In the genomic region with DNA sequence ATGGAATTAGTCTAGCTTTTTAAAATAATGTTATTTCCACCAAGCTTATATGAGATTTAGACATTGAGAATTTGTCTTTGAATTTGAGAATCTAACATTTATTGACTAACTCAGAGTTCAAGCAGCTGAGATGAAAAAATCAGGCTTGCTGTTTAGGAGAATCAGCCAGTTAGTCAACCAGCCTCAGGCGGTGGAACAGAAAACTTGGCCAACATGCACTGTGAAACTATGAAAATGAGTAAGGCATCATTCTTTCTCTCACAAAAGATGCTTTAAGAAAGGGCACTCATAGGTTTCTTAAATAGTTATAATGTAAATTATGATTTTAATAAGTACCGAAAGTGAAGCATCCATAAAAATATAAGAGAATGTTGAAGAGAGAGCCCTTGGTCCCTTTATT, we compare ENCODE assay signal across 10 cellular contexts.
DNase-seq lines count a peak whose midpoint lies in the region; ATAC-seq, FAIRE-seq and TF ChIP-seq lines count a peak whose summit lies in the region.
"Had no signal": no experiment of that assay in that cellular context is flagged by ENCODE, and none has a peak within 500 bp of the region (broad histone marks: within the 10 kb centered on the region; RNA-seq: fewer than 3 reads in every experiment).

No MANE protein-coding gene starts in this region.

- WGBS in GM12878 (ENCODE audit: insufficient coverage, insufficient replicate concordance, low lambda C conversion rate, missing lambda C conversion rate) = 5% methylated on average over 2 of the region's 2 CpGs
- WGBS in suprapubic skin = 73% methylated on average over 2 of the region's 2 CpGs

- SMC1A ChIA-PET in GM12878 (lab: Charles Lee; ENCODE audit: uncharacterized antibody, unreplicated experiment) = interaction anchor here (0.7 to 3.2 kb wide), 17 partner anchors 8 to 116 kb away, joined by 3 to 23 read pairs (median 4); a partner anchor contains a TSS

- H3K27me3 ChIP-seq in GM12878 (replicated peaks in 1 of 2; ENCODE audit: control insufficient read depth in 2 of 2, insufficient read depth in 2 of 2, low read length in 1 of 2) (no peaks in the 10 kb centered on the region), suprapubic skin (no peaks in the 10 kb centered on the region)

- H3K27ac ChIP-seq in GM12878 (ENCODE audit: control insufficient read depth, insufficient read depth) = peak overlapping the region; percentile 77; the same call in 1 of the 2 replicates
- no peak overlapping the region for H3K27ac ChIP-seq in suprapubic skin

- intact Hi-C loops in GM12878 (cut with micrococcal nuclease; ENCODE audit: unreplicated experiment) (loop anchor here (5.0 kb wide), 1 partner anchor 83 kb away; a partner anchor contains a TSS), cardiac septum (cut with DNase I) (no loop called here)

- H3K9me3 ChIP-seq in GM12878 (replicated peaks; ENCODE audit: control insufficient read depth, insufficient read depth, low read length) (no peaks in the 10 kb centered on the region; the same call in 2 of the 3 replicates), suprapubic skin (no peaks in the 10 kb centered on the region)

- peaks cover 4 to 39% of the 10 kb centered on the region in 2 experiments for H3K36me3 ChIP-seq in GM12878 (ENCODE audit: control insufficient read depth in 2 of 2, insufficient read depth in 2 of 2, low read length in 1 of 2)
- peaks cover 72% of the 10 kb centered on the region for H3K36me3 ChIP-seq in suprapubic skin

- TF ChIP-seq CTCF in GM12878 (IDR thresholded peaks at IDR 0.05 in 2 of 3, conservative IDR thresholded peaks at IDR 0.05 in 1 of 3; ENCODE audit: control insufficient read depth in 2 of 3, extremely low read depth in 1 of 3, insufficient read depth in 1 of 3, low read depth in 3 of 3, low read length in 3 of 3) (no peak), suprapubic skin (IDR thresholded peaks at IDR 0.05) (no peak)

- TF ChIP-seq EP300 in GM12878 (IDR thresholded peaks at IDR 0.05; ENCODE audit: borderline replicate concordance in 1 of 2, control insufficient read depth in 1 of 2, low read depth in 2 of 2, low read length in 2 of 2) (no peak), suprapubic skin (IDR thresholded peaks at IDR 0.05) (no peak)

- no peak for TF ChIP-seq RAD21 in GM12878 (IDR thresholded peaks at IDR 0.05; ENCODE audit: insufficient read depth, low read depth, low read length)

- no peak overlapping the region for H2AFZ ChIP-seq in GM12878 (ENCODE audit: control insufficient read depth, low read depth, low read length)

- no peak overlapping the region for H3K4me2 ChIP-seq in GM12878 (ENCODE audit: control insufficient read depth, insufficient read depth)

- CTCF ChIA-PET in GM12878 (lab: Yijun Ruan, JAX) = interaction anchor here (0.7 to 1.7 kb wide), 8 partner anchors 11 to 506 kb away, joined by 3 to 5 read pairs (median 4); no protein-coding TSS in a partner anchor
- CTCF ChIA-PET in HEK293T (lab: Yijun Ruan, JAX) = no interaction called here

- H3K4me1 ChIP-seq in GM12878 (ENCODE audit: control insufficient read depth, insufficient read depth, low read length) (peaks cover 26% of the 10 kb centered on the region), suprapubic skin (no peaks in the 10 kb centered on the region)

- no peaks in the 10 kb centered on the region; the same call in 1 of the 2 replicates for H3K79me2 ChIP-seq in GM12878 (ENCODE audit: control insufficient read depth, insufficient read depth, low read length)

- peak; percentile 41 for ATAC-seq in GM18502 (IDR thresholded peaks at IDR 0.05; ENCODE audit: poor library complexity, unreplicated experiment)
- peak; percentile 44 for ATAC-seq in GM19452 (IDR thresholded peaks at IDR 0.05; ENCODE audit: unreplicated experiment)
- ATAC-seq in HG03439 (IDR thresholded peaks at IDR 0.05; ENCODE audit: unreplicated experiment) = peak; percentile 46
- peak; percentile 60 for ATAC-seq in GM12878

- H3K4me3 ChIP-seq in GM12878 = no peak overlapping the region
- no peak overlapping the region for H3K4me3 ChIP-seq in suprapubic skin

- no TSS peak for BruUV-seq in GM12878 (replicated peaks; lab: Mats Ljungman, UMichigan)

- H3K9ac ChIP-seq in GM12878 (ENCODE audit: control insufficient read depth, insufficient read depth, low read length) = no peak overlapping the region

- POLR2A ChIA-PET in GM12878 (lab: Charles Lee) (interaction anchor here (0.7 to 2.4 kb wide), 5 partner anchors 11 to 49 kb away, joined by 3 to 10 read pairs (median 4); no protein-coding TSS in a partner anchor), HEK293T (lab: Yijun Ruan, JAX) (no interaction called here)

- no peak for FAIRE-seq in GM12878 (lab: Jason Lieb, UNC)

- in situ Hi-C loops in GM12878 (cut with MboI) = no loop called here

- no peaks in the 10 kb centered on the region for H4K20me1 ChIP-seq in GM12878 (ENCODE audit: control insufficient read depth, insufficient read depth)

- DNase-seq in GM12878 (ENCODE audit: low read depth, low spot score) = no peak
- no peak for DNase-seq in HEK293T (ENCODE audit: extremely low spot score)
- DNase-seq in cardiac septum (ENCODE audit: low spot score) = no peak
- DNase-seq in suprapubic skin (ENCODE audit: low spot score in 2 of 2) = no peak
- no peak for DNase-seq in DMS 273 treated with DMSO at 0.1 percent for 48 hours (lab: John Stamatoyannopoulos, UW)
- DNase-seq: central memory CD4-positive, alpha-beta T cell; NCI-H2081 treated with DMSO at 0.1 percent for 48 hours had no signal

- RAD21 ChIA-PET in GM12878 (lab: Charles Lee; ENCODE audit: unreplicated experiment) = interaction anchor here (1.0 to 4.8 kb wide), 4 partner anchors 39 to 155 kb away, joined by 3 to 20 read pairs (median 12); a partner anchor contains a TSS

- TF ChIP-seq POLR2A in GM12878 (IDR thresholded peaks at IDR 0.05; ENCODE audit: low read depth, low read length) (no peak), suprapubic skin (IDR thresholded peaks at IDR 0.05) (no peak)

TF ChIP-seq in GM12878, 131 proteins besides CTCF, POLR2A, EP300 and RAD21 (continues in another document):
- no peak for TF ChIP-seq PAX8 (IDR thresholded peaks at IDR 0.05)
- peak; percentile 62 for TF ChIP-seq IRF4 (IDR thresholded peaks at IDR 0.05; ENCODE audit: low read depth, low read length)
- TF ChIP-seq, protein P1, sequence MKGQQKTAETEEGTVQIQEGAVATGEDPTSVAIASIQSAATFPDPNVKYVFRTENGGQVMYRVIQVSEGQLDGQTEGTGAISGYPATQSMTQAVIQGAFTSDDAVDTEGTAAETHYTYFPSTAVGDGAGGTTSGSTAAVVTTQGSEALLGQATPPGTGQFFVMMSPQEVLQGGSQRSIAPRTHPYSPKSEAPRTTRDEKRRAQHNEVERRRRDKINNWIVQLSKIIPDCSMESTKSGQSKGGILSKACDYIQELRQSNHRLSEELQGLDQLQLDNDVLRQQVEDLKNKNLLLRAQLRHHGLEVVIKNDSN (IDR thresholded peaks at IDR 0.05; ENCODE audit: borderline replicate concordance, extremely low read length, insufficient read depth, low read depth, low read length) = no peak
- no peak for TF ChIP-seq WRNIP1 (IDR thresholded peaks at IDR 0.05; ENCODE audit: borderline replicate concordance, low read depth, low read length)
- TF ChIP-seq CBFB (IDR thresholded peaks at IDR 0.05; ENCODE audit: low read depth) = no peak

TF ChIP-seq in HEK293T, 16 proteins besides CTCF, POLR2A, EP300 and RAD21:
- TF ChIP-seq CTBP1 (IDR thresholded peaks at IDR 0.05; ENCODE audit: borderline replicate concordance) (no peak), ZNF384 (IDR thresholded peaks at IDR 0.05) (no peak), HDGF (IDR thresholded peaks at IDR 0.05; ENCODE audit: borderline replicate concordance) (no peak), ARNT (IDR thresholded peaks at IDR 0.05) (no peak), ELF4 (IDR thresholded peaks at IDR 0.05) (no peak), NFRKB (IDR thresholded peaks at IDR 0.05) (no peak), FOXA1 (IDR thresholded peaks at IDR 0.05) (no peak), SP1 (IDR thresholded peaks at IDR 0.05) (no peak), FOXM1 (IDR thresholded peaks at IDR 0.05; ENCODE audit: borderline replicate concordance) (no peak), LEF1 (IDR thresholded peaks at IDR 0.05; ENCODE audit: borderline replicate concordance) (no peak), SUZ12 (IDR thresholded peaks at IDR 0.05) (no peak), TARDBP (IDR thresholded peaks at IDR 0.05) (no peak)
- TF ChIP-seq, protein P2, sequence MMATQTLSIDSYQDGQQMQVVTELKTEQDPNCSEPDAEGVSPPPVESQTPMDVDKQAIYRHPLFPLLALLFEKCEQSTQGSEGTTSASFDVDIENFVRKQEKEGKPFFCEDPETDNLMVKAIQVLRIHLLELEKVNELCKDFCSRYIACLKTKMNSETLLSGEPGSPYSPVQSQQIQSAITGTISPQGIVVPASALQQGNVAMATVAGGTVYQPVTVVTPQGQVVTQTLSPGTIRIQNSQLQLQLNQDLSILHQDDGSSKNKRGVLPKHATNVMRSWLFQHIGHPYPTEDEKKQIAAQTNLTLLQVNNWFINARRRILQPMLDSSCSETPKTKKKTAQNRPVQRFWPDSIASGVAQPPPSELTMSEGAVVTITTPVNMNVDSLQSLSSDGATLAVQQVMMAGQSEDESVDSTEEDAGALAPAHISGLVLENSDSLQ (IDR thresholded peaks at IDR 0.05) = no peak
